ENCODE assay signal across 11 cellular contexts in genomic region chr14:32933623-32933942, GRCh38. TPM values are rescaled to one million over a fixed set of nuclear protein-coding genes. Genes with fewer than 3 reads are reported as not detected.
A peak's percentile ranks its signal among the peaks of the same experiment; 100 is the strongest.
DNase-seq lines count a peak whose midpoint lies in the region; ATAC-seq and TF ChIP-seq lines count a peak whose summit lies in the region.
"Had no signal": no experiment of that assay in that cellular context is flagged by ENCODE, and none has a peak within 500 bp of the region (broad histone marks: within the 10 kb centered on the region; RNA-seq: fewer than 3 reads in every experiment).

No MANE protein-coding gene starts in this region.

- no peak overlapping the region for H3K27ac Mint-ChIP-seq in osteocyte (ENCODE audit: unreplicated experiment)
- H3K27ac Mint-ChIP-seq in CD8-positive, alpha-beta memory T cell = no peak overlapping the region
- H3K27ac Mint-ChIP-seq in naive thymus-derived CD8-positive, alpha-beta T cell = no peak overlapping the region
- H3K27ac Mint-ChIP-seq: activated B cell treated with CpG ODN at 0.5 μM for 24 hours, IgD-negative memory B cell had no signal

- no peaks in the 10 kb centered on the region; the same call in 1 of the 2 replicates for H3K27me3 ChIP-seq in MG63
- no peaks in the 10 kb centered on the region for H3K27me3 ChIP-seq in CD8-positive, alpha-beta memory T cell (ENCODE audit: insufficient read depth, low read length, poor library complexity, severe bottlenecking)

- CTCF ChIA-PET in CD8-positive, alpha-beta memory T cell (lab: Charles Lee) = no interaction called here

- ATAC-seq in naive thymus-derived CD8-positive, alpha-beta T cell = no peak
- ATAC-seq: GM12878 had no signal

- H3K4me3 Mint-ChIP-seq in osteocyte (ENCODE audit: unreplicated experiment) = peak overlapping the region; percentile 74
- H3K4me3 Mint-ChIP-seq in CD8-positive, alpha-beta memory T cell = peak overlapping the region in 1 of 7 donors; percentile 50
- peak overlapping the region in 3 of 10 donors; percentile 26 to 46 (median 38) for H3K4me3 Mint-ChIP-seq in naive thymus-derived CD8-positive, alpha-beta T cell
- H3K4me3 Mint-ChIP-seq: activated B cell treated with CpG ODN at 0.5 μM for 24 hours had no signal

- peaks cover 81% of the 10 kb centered on the region for H3K27me3 Mint-ChIP-seq in osteocyte (ENCODE audit: unreplicated experiment)
- H3K27me3 Mint-ChIP-seq in CD8-positive, alpha-beta memory T cell = peaks cover 37 to 55% of the 10 kb centered on the region in 2 donors
- H3K27me3 Mint-ChIP-seq in naive thymus-derived CD8-positive, alpha-beta T cell = peaks cover 39 to 80% (median 53%) of the 10 kb centered on the region in 5 donors

- H3K4me1 ChIP-seq in CD8-positive, alpha-beta memory T cell (ENCODE audit: insufficient read depth, low read length) = no peaks in the 10 kb centered on the region

- H3K27ac ChIP-seq in CD8-positive, alpha-beta memory T cell (ENCODE audit: low read depth, low read length) = no peak overlapping the region

- H3K36me3 ChIP-seq in MG63 = no peaks in the 10 kb centered on the region
- H3K36me3 ChIP-seq in CD8-positive, alpha-beta memory T cell (ENCODE audit: insufficient read depth, low read length) = no peaks in the 10 kb centered on the region

- DNase-seq in AG10803 (ENCODE audit: low read depth) = peak; percentile 51
- DNase-seq in MG63 = peak; percentile 4
- DNase-seq in fibroblast of mammary gland (ENCODE audit: low read depth) = peak; percentile 42
- no peak for DNase-seq in osteocyte (ENCODE audit: extremely low spot score, unreplicated experiment)
- DNase-seq in GM19238 (ENCODE audit: insufficient read length, low spot score) = no peak
- DNase-seq in posterior vena cava (ENCODE audit: low spot score) = no peak
- no peak for DNase-seq in CD8-positive, alpha-beta memory T cell
- no peak for DNase-seq in naive thymus-derived CD8-positive, alpha-beta T cell
- DNase-seq: activated B cell treated with CpG ODN at 0.5 μM for 24 hours had no signal

- H3K4me1 Mint-ChIP-seq in osteocyte (ENCODE audit: unreplicated experiment) = peaks cover 22% of the 10 kb centered on the region
- peaks cover 0 to 7% (median 4%) of the 10 kb centered on the region in 3 donors for H3K4me1 Mint-ChIP-seq in CD8-positive, alpha-beta memory T cell
- peaks cover 6 to 19% (median 16%) of the 10 kb centered on the region in 4 donors for H3K4me1 Mint-ChIP-seq in naive thymus-derived CD8-positive, alpha-beta T cell

- TF ChIP-seq CTCF in AG10803 (conservative IDR thresholded peaks at IDR 0.05; ENCODE audit: low read length) (peak; percentile 51), fibroblast of mammary gland (conservative IDR thresholded peaks at IDR 0.05; ENCODE audit: control insufficient read depth, insufficient read depth, low read depth, low read length) (peak; percentile 35), osteocyte (IDR thresholded peaks at IDR 0.05) (peak; percentile 45)

- POLR2A ChIA-PET in CD8-positive, alpha-beta memory T cell (lab: Charles Lee) = no interaction called here
- POLR2A ChIA-PET in naive thymus-derived CD8-positive, alpha-beta T cell (lab: Charles Lee) = no interaction called here

- H3K36me3 Mint-ChIP-seq in osteocyte (ENCODE audit: unreplicated experiment) = no peaks in the 10 kb centered on the region
- peaks cover 0 to 4% (median 0%) of the 10 kb centered on the region in 3 donors for H3K36me3 Mint-ChIP-seq in CD8-positive, alpha-beta memory T cell
- peaks cover 0 to 18% (median 5%) of the 10 kb centered on the region in 3 donors for H3K36me3 Mint-ChIP-seq in naive thymus-derived CD8-positive, alpha-beta T cell
- H3K36me3 Mint-ChIP-seq: IgD-negative memory B cell had no signal

- H3K4me3 ChIP-seq in AG10803 (ENCODE audit: low read length) (peak overlapping the region; percentile 57), MG63 (peak overlapping the region; percentile 46), fibroblast of mammary gland (ENCODE audit: control insufficient read depth, low read depth, low read length) (peak overlapping the region; percentile 42)
- H3K4me3 ChIP-seq in CD8-positive, alpha-beta memory T cell (ENCODE audit: low read length) = no peak overlapping the region
- H3K4me3 ChIP-seq: GM12878 had no signal

- H3K9me3 Mint-ChIP-seq in osteocyte (ENCODE audit: unreplicated experiment) = no peaks in the 10 kb centered on the region
- H3K9me3 Mint-ChIP-seq in CD8-positive, alpha-beta memory T cell = peaks cover 0 to 10% (median 9%) of the 10 kb centered on the region in 5 donors
- H3K9me3 Mint-ChIP-seq in naive thymus-derived CD8-positive, alpha-beta T cell = peaks cover 0 to 9% (median 0%) of the 10 kb centered on the region in 9 donors
- H3K9me3 Mint-ChIP-seq: activated B cell treated with CpG ODN at 0.5 μM for 24 hours had no signal

- no peaks in the 10 kb centered on the region for H3K9me3 ChIP-seq in MG63
- H3K9me3 ChIP-seq in CD8-positive, alpha-beta memory T cell (ENCODE audit: low read length) = no peaks in the 10 kb centered on the region

- intact Hi-C loops in posterior vena cava (cut with DNase I) = no loop called here

RNA-seq across cellular contexts. Expression of gene NPAS3, which starts 5.1 kb away (rescaled TPM):
- 1.9 TPM in 1 of 2 replicates, not detected in the other for total RNA-seq in MG63 (2014; rRNA removed; shearing (Covaris generic); ENCODE audit: low replicate concordance)
- total RNA-seq in osteocyte = 2.4 and 3.3 TPM in 2 replicates
- total RNA-seq in posterior vena cava = 1 to 10 TPM; 1.3 to 2.6 TPM
- total RNA-seq in CD8-positive, alpha-beta memory T cell = not detected
- not detected for polyA plus RNA-seq in CD8-positive, alpha-beta memory T cell
- not detected for total RNA-seq in naive thymus-derived CD8-positive, alpha-beta T cell
- not detected for polyA plus RNA-seq in naive thymus-derived CD8-positive, alpha-beta T cell
- total RNA-seq: activated B cell treated with CpG ODN at 0.5 μM for 24 hours had no signal
- polyA plus RNA-seq: IgD-negative memory B cell had no signal

Comparison
In these comparisons a context has a peak if more than half of its experiments do, and no peak if none do; other contexts are left out.
1. DNase-seq: peak in AG10803 (single experiment), MG63 (single experiment) and fibroblast of mammary gland (single experiment); none in osteocyte (single experiment), GM19238 (single experiment), posterior vena cava (single experiment), CD8-positive, alpha-beta memory T cell (0 of 5) and naive thymus-derived CD8-positive, alpha-beta T cell (0 of 10).
2. Peak in every context shown above with its lines, with median percentiles within 50 percentile points of each other: CTCF ChIP-seq.